Comparison of ENCODE assay signal across 8 cellular contexts in the genomic region with DNA sequence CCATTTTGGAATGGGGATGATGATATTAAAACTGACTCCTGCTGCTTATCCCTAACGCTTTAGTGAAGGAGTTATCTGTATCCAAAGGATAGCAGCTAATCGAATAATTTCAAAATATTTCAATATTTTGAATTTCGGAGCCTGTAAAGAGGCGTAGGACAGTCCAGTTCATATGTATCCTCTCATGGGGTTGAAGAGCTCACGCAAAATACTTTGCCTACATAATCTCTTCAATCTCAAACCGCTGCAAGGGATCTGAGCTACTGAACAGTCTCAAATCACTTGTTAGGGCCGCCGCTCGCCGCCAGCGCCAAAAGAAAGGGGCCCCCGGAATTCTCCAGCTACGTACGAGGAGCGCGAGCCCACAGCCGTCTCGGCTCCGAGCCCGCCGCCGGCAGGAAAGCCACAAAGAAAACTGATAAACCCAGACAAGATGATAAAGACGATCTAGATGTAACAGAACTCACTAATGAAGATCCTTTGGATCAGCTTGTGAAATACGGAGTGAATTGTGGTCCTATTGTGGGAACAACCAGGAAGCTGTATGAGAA. TPM values are rescaled to one million over a fixed set of nuclear protein-coding genes. Genes with fewer than 3 reads are reported as not detected.
A peak's percentile ranks its signal among the peaks of the same experiment; 100 is the strongest.
DNase-seq lines count a peak whose midpoint lies in the region; ATAC-seq and TF ChIP-seq lines count a peak whose summit lies in the region.

No MANE protein-coding gene starts in this region.

- TF ChIP-seq RAD21 in neural cell (conservative IDR thresholded peaks at IDR 0.05), result no peak

- H3K36me3 ChIP-seq in neural cell (ENCODE audit: insufficient read depth, low read length) (no peaks in the 10 kb centered on the region), urinary bladder (ENCODE audit: insufficient read depth) (no peaks in the 10 kb centered on the region)

- H3K4me1 ChIP-seq in urinary bladder (ENCODE audit: insufficient read depth), result peaks cover 1% of the 10 kb centered on the region

- H3K9me3 ChIP-seq in neural cell (ENCODE audit: low read length), result no peaks in the 10 kb centered on the region

- no peaks in the 10 kb centered on the region for H4K20me1 ChIP-seq in neural cell (ENCODE audit: insufficient read depth)

- DNase-seq in EH (ENCODE audit: low read depth) (peak; percentile 34), LoVo (ENCODE audit: low spot score) (peak; percentile 6), activated T-cell treated with anti-CD3 and anti-CD28 coated beads for 48 hours (ENCODE audit: low read depth) (peak; percentile 41), fibroblast of peridontal ligament (ENCODE audit: extremely low read depth) (peak; percentile 22)

- H3K27me3 ChIP-seq in neural cell (ENCODE audit: insufficient read depth, low read depth, low read length), result no peaks in the 10 kb centered on the region

- peak overlapping the region; percentile 79 for H2AFZ ChIP-seq in neural cell (ENCODE audit: low read depth, low read length)

- no peak for TF ChIP-seq EP300 in neural cell (conservative IDR thresholded peaks at IDR 0.05; ENCODE audit: poor library complexity, severe bottlenecking)

- ATAC-seq in HG03108 (IDR thresholded peaks at IDR 0.05; ENCODE audit: unreplicated experiment) (no peak), HG02763 (IDR thresholded peaks at IDR 0.05; ENCODE audit: unreplicated experiment) (no peak)

- H3K9me2 ChIP-seq in neural cell (ENCODE audit: insufficient read depth, low read length), result no peaks in the 10 kb centered on the region

- H3K4me2 ChIP-seq in neural cell (ENCODE audit: low read length), result peak overlapping the region; percentile 53

- H3K9ac ChIP-seq in neural cell (ENCODE audit: low read length), result no peak overlapping the region

- H3K79me2 ChIP-seq in neural cell (replicated peaks; ENCODE audit: insufficient read depth, low read length), result peaks cover 16% of the 10 kb centered on the region

- TF ChIP-seq CTCF in neural cell (IDR thresholded peaks at IDR 0.05; ENCODE audit: poor library complexity, severe bottlenecking), result no peak

- H3K4me3 ChIP-seq in neural cell (ENCODE audit: low read length) (peak overlapping the region; percentile 88), urinary bladder (ENCODE audit: low read depth, low read length) (peak overlapping the region; percentile 61)

- H3K27ac ChIP-seq in neural cell (ENCODE audit: low read length) (no peak overlapping the region), urinary bladder (ENCODE audit: low read depth) (no peak overlapping the region)

- H3F3A ChIP-seq in neural cell (ENCODE audit: insufficient read depth, low read length, poor library complexity, severe bottlenecking), result no peaks in the 10 kb centered on the region

- WGBS in urinary bladder, result 1% methylated on average over 24 of the region's 24 CpGs

TF ChIP-seq in neural cell, 6 proteins besides CTCF, POLR2A, EP300 and RAD21:
- TF ChIP-seq TAF1 (IDR thresholded peaks at IDR 0.05; ENCODE audit: low read depth), result no peak
- no peak for TF ChIP-seq MXI1 (conservative IDR thresholded peaks at IDR 0.05; ENCODE audit: poor library complexity, severe bottlenecking)
- TF ChIP-seq SMC3 (conservative IDR thresholded peaks at IDR 0.05; ENCODE audit: poor library complexity), result no peak
- TF ChIP-seq EZH2 (IDR thresholded peaks at IDR 0.05; ENCODE audit: borderline replicate concordance, insufficient read depth, low read length, poor library complexity, severe bottlenecking), result no peak

RNA-seq across cellular contexts. Expression of a gene that starts 0.6 kb away (rescaled TPM):
- polyA plus RNA-seq in neural cell (10.7 and 15.5 TPM in 2 replicates), urinary bladder (6.9 TPM)
- 21.1 and 24.1 TPM in 2 replicates for polyA minus RNA-seq in neural cell
- total RNA-seq in urinary bladder, result 20.9 TPM

RNA-seq across cellular contexts. Expression of a gene that starts 33.4 kb away (rescaled TPM):
- not detected in 2 replicates for polyA plus RNA-seq in neural cell
- not detected in 2 replicates for polyA minus RNA-seq in neural cell
- 5.2 TPM for total RNA-seq in urinary bladder
- 10.7 TPM for polyA plus RNA-seq in urinary bladder

Comparison
In these comparisons a context has a peak if more than half of its experiments do, and no peak if none do; other contexts are left out.
1. RNA of a gene that starts 33.4 kb away (polyA plus RNA-seq): 10.7 TPM in urinary bladder (single experiment); not detected in neural cell; every median in the first group is over 10 times any median in the second.
2. Peak in every context shown above with its lines, with median percentiles within 50 percentile points of each other: DNase-seq.